Comparison of ENCODE assay signal across 1 cellular context in genomic region chr5:180284161-180284560, GRCh38.
TF ChIP-seq lines count a peak whose summit lies in the region.

No MANE protein-coding gene starts in this region.

TF ChIP-seq in WTC11, 78 proteins besides CTCF, POLR2A, EP300 and RAD21 (continued from another document):
- TF ChIP-seq ZSCAN18 (CRISPR knock-in tag; IDR thresholded peaks at IDR 0.05) (no peak), TP53 (CRISPR knock-in tag; IDR thresholded peaks at IDR 0.05) (no peak), AFF4 (CRISPR knock-in tag; IDR thresholded peaks at IDR 0.05; ENCODE audit: borderline replicate concordance) (no peak), ELF4 (CRISPR knock-in tag; IDR thresholded peaks at IDR 0.05; ENCODE audit: low read depth) (no peak), EMX1 (CRISPR knock-in tag; IDR thresholded peaks at IDR 0.05) (no peak)
